In the genomic region with DNA sequence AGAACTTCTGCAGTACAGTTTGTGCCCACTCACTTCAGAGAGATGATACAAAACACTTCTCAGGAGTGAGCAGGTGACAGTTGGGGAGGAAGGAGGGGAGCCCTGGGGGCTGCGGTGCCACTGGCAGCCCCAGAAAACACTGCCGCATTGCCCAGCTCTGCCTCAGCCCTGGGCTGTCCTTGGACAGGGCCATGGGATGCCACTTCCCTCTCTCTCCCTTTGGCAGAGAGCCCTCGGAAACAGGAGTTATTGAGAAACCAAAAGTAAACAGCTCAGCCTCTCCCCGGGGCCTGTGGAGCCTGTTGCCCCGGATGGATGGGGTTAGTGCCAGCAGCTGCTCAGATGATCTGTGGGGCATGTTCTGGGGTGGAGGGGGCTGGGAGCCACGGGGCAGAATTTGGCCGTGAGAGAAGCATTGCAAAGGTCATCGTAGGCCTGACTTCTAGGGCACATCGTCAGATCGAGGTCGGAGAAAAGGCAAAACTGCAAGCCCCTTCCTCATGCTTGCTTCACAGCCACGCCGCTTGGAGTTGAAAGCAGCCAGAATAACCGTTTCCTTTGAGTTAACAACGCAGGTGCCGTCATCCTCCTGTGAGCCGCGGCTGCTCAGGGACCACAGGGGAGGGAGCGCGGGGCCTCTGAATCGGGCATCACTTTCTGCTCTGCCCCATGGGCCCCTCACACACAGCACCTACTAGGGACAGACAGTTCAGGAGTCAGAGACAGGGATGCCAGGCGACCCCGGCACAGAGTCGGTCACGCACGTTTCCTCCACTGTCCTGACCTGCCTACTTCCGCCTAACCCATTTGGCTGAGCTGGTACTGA, we compare ENCODE assay signal across 9 cellular contexts.
A peak's percentile ranks its signal among the peaks of the same experiment; 100 is the strongest.
DNase-seq lines count a peak whose midpoint lies in the region; ATAC-seq and TF ChIP-seq lines count a peak whose summit lies in the region.
"Had no signal": no experiment of that assay in that cellular context is flagged by ENCODE, and none has a peak within 500 bp of the region (broad histone marks: within the 10 kb centered on the region; RNA-seq: fewer than 3 reads in every experiment).

No MANE protein-coding gene starts in this region.

- no peak for TF ChIP-seq CTCF in WI38 (IDR thresholded peaks at IDR 0.05; ENCODE audit: low read depth, low read length)
- TF ChIP-seq CTCF in endothelial cell (IDR thresholded peaks at IDR 0.05; ENCODE audit: unreplicated experiment), result no peak

- H3K27ac Mint-ChIP-seq in stimulated activated effector memory CD8-positive, alpha-beta T cell treated with anti-CD3 and anti-CD28 coated beads, Interleukin-12 subunit alpha, Interleukin-12 subunit beta, amount 100 ng/mL, for 72 hours, result peak overlapping the region; percentile 97
- no peak overlapping the region for H3K27ac Mint-ChIP-seq in endothelial cell (ENCODE audit: unreplicated experiment)

- H3K4me3 ChIP-seq in MG63, result peak overlapping the region; percentile 28
- 0 out of 2 replicates have a peak overlapping the region, but pooled peaks have one; percentile 14 for H3K4me3 ChIP-seq in WI38 (ENCODE audit: low read depth, low read length)
- H3K4me3 ChIP-seq: SJSA1 had no signal

- peak; percentile 62 for DNase-seq in DMS79 treated with DMSO at 0.1 percent for 48 hours (lab: John Stamatoyannopoulos, UW)
- peak; percentile 90 for DNase-seq in MG63
- DNase-seq in caudate nucleus (lab: John Stamatoyannopoulos, UW), result peak in 40 of 61 donors; percentile 8 to 78 (median 30)
- DNase-seq in medulla oblongata (ENCODE audit: extremely low spot score), result peak; percentile 94
- peak; percentile 15 to 72 for DNase-seq in stimulated activated effector memory CD8-positive, alpha-beta T cell treated with anti-CD3 and anti-CD28 coated beads, Interleukin-12 subunit alpha, Interleukin-12 subunit beta, amount 100 ng/mL, for 72 hours (ENCODE audit: low spot score in 2 of 2)
- DNase-seq in endothelial cell (ENCODE audit: low spot score), result no peak

- no peaks in the 10 kb centered on the region for H3K27me3 ChIP-seq in MG63
- H3K27me3 ChIP-seq: SJSA1 had no signal

- H3K9me3 ChIP-seq in MG63, result no peaks in the 10 kb centered on the region
- H3K9me3 ChIP-seq: SJSA1 had no signal

- no peaks in the 10 kb centered on the region for H3K36me3 ChIP-seq in MG63
- H3K36me3 ChIP-seq: SJSA1 had no signal

- H3K36me3 Mint-ChIP-seq in stimulated activated effector memory CD8-positive, alpha-beta T cell treated with anti-CD3 and anti-CD28 coated beads, Interleukin-12 subunit alpha, Interleukin-12 subunit beta, amount 100 ng/mL, for 72 hours, result no peaks in the 10 kb centered on the region
- H3K36me3 Mint-ChIP-seq in endothelial cell (ENCODE audit: low read depth, unreplicated experiment), result no peaks in the 10 kb centered on the region

- peaks cover 25% of the 10 kb centered on the region for H3K4me1 Mint-ChIP-seq in stimulated activated effector memory CD8-positive, alpha-beta T cell treated with anti-CD3 and anti-CD28 coated beads, Interleukin-12 subunit alpha, Interleukin-12 subunit beta, amount 100 ng/mL, for 72 hours
- no peaks in the 10 kb centered on the region for H3K4me1 Mint-ChIP-seq in endothelial cell (ENCODE audit: unreplicated experiment)

- H3K27me3 Mint-ChIP-seq in endothelial cell (ENCODE audit: unreplicated experiment), result peaks cover 5% of the 10 kb centered on the region

- peak overlapping the region; percentile 70 for H3K4me3 Mint-ChIP-seq in stimulated activated effector memory CD8-positive, alpha-beta T cell treated with anti-CD3 and anti-CD28 coated beads, Interleukin-12 subunit alpha, Interleukin-12 subunit beta, amount 100 ng/mL, for 72 hours
- H3K4me3 Mint-ChIP-seq in endothelial cell (ENCODE audit: unreplicated experiment), result no peak overlapping the region

- peak; percentile 48 for ATAC-seq in GM21528 (IDR thresholded peaks at IDR 0.05; ENCODE audit: low FRiP score, unreplicated experiment)
- ATAC-seq in stimulated activated effector memory CD8-positive, alpha-beta T cell treated with anti-CD3 and anti-CD28 coated beads, Interleukin-12 subunit alpha, Interleukin-12 subunit beta, amount 100 ng/mL, for 72 hours, result peak; percentile 83

- no peaks in the 10 kb centered on the region for H3K9me3 Mint-ChIP-seq in stimulated activated effector memory CD8-positive, alpha-beta T cell treated with anti-CD3 and anti-CD28 coated beads, Interleukin-12 subunit alpha, Interleukin-12 subunit beta, amount 100 ng/mL, for 72 hours
- H3K9me3 Mint-ChIP-seq in endothelial cell (ENCODE audit: unreplicated experiment), result no peaks in the 10 kb centered on the region

- H3K27ac ChIP-seq in caudate nucleus (ENCODE audit: low read depth, low read length), result peak overlapping the region; percentile 27
- H3K27ac ChIP-seq: SJSA1 had no signal
